In the genomic region with DNA sequence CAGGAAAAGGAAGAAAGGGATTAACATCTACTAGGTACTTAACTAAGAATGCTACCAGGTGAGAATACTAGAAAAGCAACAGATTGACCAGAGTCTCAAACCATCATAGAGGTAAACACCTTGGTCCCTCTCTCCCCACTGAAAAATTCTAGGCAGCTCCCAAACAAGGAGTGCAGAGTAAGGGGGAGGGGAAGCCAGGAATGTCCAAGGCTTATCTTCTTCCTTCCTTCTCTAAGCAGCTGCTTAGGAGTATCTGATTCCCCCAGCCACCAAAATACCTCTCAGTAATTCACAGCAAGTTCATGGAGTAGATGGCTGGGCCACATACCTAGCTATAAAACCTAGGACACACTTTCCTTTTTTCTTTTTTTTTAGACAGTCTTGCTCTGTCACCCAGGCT, we compare ENCODE assay signal across 18 cellular contexts.
DNase-seq lines count a peak whose midpoint lies in the region; ATAC-seq and TF ChIP-seq lines count a peak whose summit lies in the region.
"Had no signal": no experiment of that assay in that cellular context is flagged by ENCODE, and none has a peak within 500 bp of the region (broad histone marks: within the 10 kb centered on the region; RNA-seq: fewer than 3 reads in every experiment).

No MANE protein-coding gene starts in this region.

- CTCF ChIA-PET in HEK293 (lab: Yijun Ruan, JAX) = interaction anchor here (1.0 to 1.3 kb wide), 3 partner anchors 11 to 206 kb away, joined by 3 to 4 read pairs (median 3); no protein-coding TSS in a partner anchor
- CTCF ChIA-PET in WTC11 (lab: Charles Lee) = interaction anchor here (0.9 to 1.3 kb wide), 5 partner anchors 81 to 225 kb away, joined by 3 to 5 read pairs (median 3); partner anchors contain the start of gene APBB2

- POLR2A ChIA-PET in HEK293 (lab: Yijun Ruan, JAX) = interaction anchor here (1.3 to 2.5 kb wide), 2 partner anchors 10 to 136 kb away, joined by 3 to 6 read pairs; no protein-coding TSS in a partner anchor
- POLR2A ChIA-PET in WTC11 (lab: Charles Lee) = interaction anchor here (0.9 to 1.3 kb wide), 2 partner anchors 81 to 123 kb away, joined by 3 to 5 read pairs; partner anchors contain the start of genes APBB2 and UCHL1

- H3K4me1 ChIP-seq in HEK293 (ENCODE audit: control insufficient read depth, insufficient read depth, low read length) = peaks cover 31% of the 10 kb centered on the region
- H3K4me1 ChIP-seq: BE2C had no signal

- no peaks in the 10 kb centered on the region for H3K36me3 Mint-ChIP-seq in WTC11
- peaks cover 3% of the 10 kb centered on the region for H3K36me3 Mint-ChIP-seq in progenitor cell of endocrine pancreas (ENCODE audit: insufficient read depth)

- DNase-seq in WTC11 (ENCODE audit: low spot score) (no peak), iPS-NIHi7 (ENCODE audit: extremely low spot score) (peak; percentile 41), progenitor cell of endocrine pancreas (ENCODE audit: low spot score, unreplicated experiment) (no peak), epidermal melanocyte (ENCODE audit: insufficient read length, low spot score) (no peak), ureter (ENCODE audit: low spot score) (no peak), hippocampal formation (lab: John Stamatoyannopoulos, UW) (no peak)
- DNase-seq: BE2C; DND-41; KG1; NCI-H1436 treated with DMSO at 0.1 percent for 48 hours; NCI-H446 treated with DMSO at 0.1 percent for 48 hours; ovary; stimulated activated CD4-positive, alpha-beta T cell treated with anti-CD3 and anti-CD28 coated beads, Interleukin-1b, Interleukin-23, amount 100 ng/mL, for 48 hours; T-helper 2 cell; uterus had no signal

- TF ChIP-seq CTCF in HEK293 (tag by site-specific recombination; IDR thresholded peaks at IDR 0.05) (no peak), WTC11 (IDR thresholded peaks at IDR 0.05) (no peak), progenitor cell of endocrine pancreas (IDR thresholded peaks at IDR 0.05; ENCODE audit: unreplicated experiment) (no peak)

- H3K27ac Mint-ChIP-seq in WTC11 (peak overlapping the region; percentile 80), progenitor cell of endocrine pancreas (peak overlapping the region; percentile 67)

- H3K36me3 ChIP-seq in HEK293 (ENCODE audit: control insufficient read depth in 2 of 2, insufficient read depth in 1 of 2, low read length in 2 of 2) = no peaks in the 10 kb centered on the region
- H3K36me3 ChIP-seq: BE2C, ovary, uterus had no signal

- H3K27me3 Mint-ChIP-seq in WTC11 (ENCODE audit: low read depth) (no peaks in the 10 kb centered on the region), progenitor cell of endocrine pancreas (peaks cover 6% of the 10 kb centered on the region)

- no peak overlapping the region for H3K4me3 Mint-ChIP-seq in WTC11
- no peak overlapping the region for H3K4me3 Mint-ChIP-seq in progenitor cell of endocrine pancreas (ENCODE audit: low read depth)

- no peak overlapping the region for H3K27ac ChIP-seq in HEK293 (ENCODE audit: extremely low read depth, low read depth, low read length)
- H3K27ac ChIP-seq: ovary, uterus had no signal

- H3K4me1 Mint-ChIP-seq in WTC11 (peaks cover 48% of the 10 kb centered on the region), progenitor cell of endocrine pancreas (ENCODE audit: low read depth) (peaks cover 60% of the 10 kb centered on the region)

- H3K4me3 ChIP-seq in HEK293 (ENCODE audit: low read depth, low read length) = no peak overlapping the region
- H3K4me3 ChIP-seq: ovary, uterus had no signal

- no peaks in the 10 kb centered on the region for H3K9me3 ChIP-seq in HEK293 (ENCODE audit: control insufficient read depth, insufficient read depth, low read depth, low read length)
- H3K9me3 ChIP-seq: BE2C, ovary, uterus had no signal

- ATAC-seq in WTC11 (peak; percentile 84), GM21723 (IDR thresholded peaks at IDR 0.05; ENCODE audit: unreplicated experiment) (no peak)
- ATAC-seq: esophagus mucosa had no signal

- H3K9me3 Mint-ChIP-seq in WTC11 (no peaks in the 10 kb centered on the region), progenitor cell of endocrine pancreas (ENCODE audit: low read depth) (no peaks in the 10 kb centered on the region)

TF ChIP-seq in HEK293, 187 proteins besides CTCF, POLR2A, EP300 and RAD21 (continues in another document):
- TF ChIP-seq ZBTB49 (tag by site-specific recombination; IDR thresholded peaks at IDR 0.05; ENCODE audit: low read depth) (no peak), KLF10 (tag by site-specific recombination; IDR thresholded peaks at IDR 0.05) (no peak), WT1 (tag by site-specific recombination; IDR thresholded peaks at IDR 0.05) (no peak), ZNF639 (tag by site-specific recombination; IDR thresholded peaks at IDR 0.05) (no peak), IKZF3 (tag by site-specific recombination; IDR thresholded peaks at IDR 0.05) (no peak), ZBTB17 (tag by site-specific recombination; IDR thresholded peaks at IDR 0.05) (peak; percentile 62), ZNF843 (tag by site-specific recombination; IDR thresholded peaks at IDR 0.05) (no peak), SETDB1 (IDR thresholded peaks at IDR 0.05; ENCODE audit: insufficient read length, low read length) (no peak), ZNF701 (tag by site-specific recombination; IDR thresholded peaks at IDR 0.05) (no peak), GLIS2 (tag by site-specific recombination; IDR thresholded peaks at IDR 0.05) (no peak)

TF ChIP-seq in WTC11, 78 proteins besides CTCF, POLR2A, EP300 and RAD21:
- TF ChIP-seq SP1 (CRISPR knock-in tag; conservative IDR thresholded peaks at IDR 0.05) (0 out of 2 replicates have a peak, but pooled peaks have one; percentile 32), ZNF121 (CRISPR knock-in tag; IDR thresholded peaks at IDR 0.05) (no peak)
- TF ChIP-seq, protein P1, sequence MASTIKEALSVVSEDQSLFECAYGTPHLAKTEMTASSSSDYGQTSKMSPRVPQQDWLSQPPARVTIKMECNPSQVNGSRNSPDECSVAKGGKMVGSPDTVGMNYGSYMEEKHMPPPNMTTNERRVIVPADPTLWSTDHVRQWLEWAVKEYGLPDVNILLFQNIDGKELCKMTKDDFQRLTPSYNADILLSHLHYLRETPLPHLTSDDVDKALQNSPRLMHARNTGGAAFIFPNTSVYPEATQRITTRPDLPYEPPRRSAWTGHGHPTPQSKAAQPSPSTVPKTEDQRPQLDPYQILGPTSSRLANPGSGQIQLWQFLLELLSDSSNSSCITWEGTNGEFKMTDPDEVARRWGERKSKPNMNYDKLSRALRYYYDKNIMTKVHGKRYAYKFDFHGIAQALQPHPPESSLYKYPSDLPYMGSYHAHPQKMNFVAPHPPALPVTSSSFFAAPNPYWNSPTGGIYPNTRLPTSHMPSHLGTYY (CRISPR knock-in tag; IDR thresholded peaks at IDR 0.05) = no peak
TF ChIP-seq in WTC11: peak in this region for 1.
